18 cellular contexts compared by ENCODE assay signal in the genomic region with DNA sequence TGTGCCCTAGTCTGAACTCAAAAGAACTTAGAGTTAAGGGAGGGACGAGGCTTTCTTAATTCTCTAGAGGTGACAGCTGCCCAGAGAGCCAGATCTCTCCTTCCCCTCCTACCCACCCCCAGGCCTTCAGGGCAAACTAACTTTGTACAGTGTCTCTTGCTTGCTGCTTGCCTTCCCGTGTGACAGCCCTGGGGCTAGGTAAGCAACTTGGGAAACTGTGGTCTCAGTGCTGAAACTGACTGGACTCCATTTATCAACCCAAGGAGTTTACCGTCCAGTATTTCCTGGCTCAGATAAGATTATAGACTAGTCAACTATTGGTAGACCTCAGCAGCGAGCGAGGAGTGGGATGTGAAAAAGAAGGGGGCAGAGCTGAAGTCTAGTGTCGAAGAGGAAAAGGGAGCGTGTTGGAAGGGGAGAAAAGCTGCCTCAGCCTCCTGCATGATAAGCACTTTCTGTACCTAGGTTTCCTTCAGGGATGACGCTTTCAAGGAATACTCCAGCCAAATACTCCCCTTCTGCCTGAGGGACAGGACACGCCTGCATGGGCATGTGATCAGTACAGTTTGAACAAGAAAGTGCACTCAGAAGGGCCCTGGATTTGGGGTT. TPM values are rescaled to one million over a fixed set of nuclear protein-coding genes. Genes with fewer than 3 reads are reported as not detected.
A peak's percentile ranks its signal among the peaks of the same experiment; 100 is the strongest.
DNase-seq lines count a peak whose midpoint lies in the region; ATAC-seq and TF ChIP-seq lines count a peak whose summit lies in the region.
"Had no signal": no experiment of that assay in that cellular context is flagged by ENCODE, and none has a peak within 500 bp of the region (broad histone marks: within the 10 kb centered on the region; RNA-seq: fewer than 3 reads in every experiment).

No MANE protein-coding gene starts in this region.

- H3K27ac ChIP-seq in ectodermal cell (ENCODE audit: insufficient read depth, low read depth, low read length, poor library complexity, severe bottlenecking): peak overlapping the region; percentile 40
- no peak overlapping the region for H3K27ac ChIP-seq in upper lobe of right lung
- H3K27ac ChIP-seq in colonic mucosa: no peak overlapping the region
- H3K27ac ChIP-seq: KMS-11, SJSA1 had no signal

- intact Hi-C loops in upper lobe of right lung (cut with DNase I): loop anchor here (10.0 kb wide), 1 partner anchor 85 kb away; no protein-coding TSS in a partner anchor
- intact Hi-C loops in colonic mucosa (cut with DNase I): loop anchor here (5.0 to 10.0 kb wide), 2 partner anchors 82 to 225 kb away; no protein-coding TSS in a partner anchor

- CTCF ChIA-PET in activated naive CD4-positive, alpha-beta T cell treated with anti-CD3 and anti-CD28 coated beads, Interleukin-2, amount 10 ng/mL, durations not matched to agents 7 days and 5 days (lab: Charles Lee): interaction anchor here (0.6 to 1.8 kb wide), 5 partner anchors 23 to 46 kb away, joined by 3 to 4 read pairs (median 3); no protein-coding TSS in a partner anchor

- no peaks in the 10 kb centered on the region for H3K9me3 Mint-ChIP-seq in activated naive CD4-positive, alpha-beta T cell treated with anti-CD3 and anti-CD28 coated beads, Interleukin-2, amount 10 ng/mL, durations not matched to agents 7 days and 5 days
- H3K9me3 Mint-ChIP-seq in nephron: no peaks in the 10 kb centered on the region
- H3K9me3 Mint-ChIP-seq: activated B cell treated with CpG ODN at 0.5 μM for 24 hours; activated naive CD8-positive, alpha-beta T cell treated with anti-CD3 and anti-CD28 coated beads, Interleukin-2, amount 10 ng/mL, durations not matched to agents 7 days and 5 days; immature natural killer cell had no signal

- WGBS in ectodermal cell, 2 experiments: 83 to 85% methylated on average over 9 of the region's 9 CpGs

- DNase-seq in activated naive CD4-positive, alpha-beta T cell treated with anti-CD3 and anti-CD28 coated beads, Interleukin-2, amount 10 ng/mL, durations not matched to agents 7 days and 5 days: no peak
- DNase-seq in activated naive CD4-positive, alpha-beta T cell treated with Interleukin-2 at 50 U/mL for 16 hours: no peak
- DNase-seq in upper lobe of right lung: no peak
- no peak for DNase-seq in H4 (ENCODE audit: low spot score)
- DNase-seq in colonic mucosa: no peak
- DNase-seq in C1 segment of cervical spinal cord (lab: John Stamatoyannopoulos, UW): no peak
- DNase-seq: activated B cell treated with CpG ODN at 0.5 μM for 24 hours; activated CD8-positive, alpha-beta memory T cell treated with anti-CD3 and anti-CD28 coated beads, Interleukin-2, amount 50 U/mL, for 48 hours; activated naive CD8-positive, alpha-beta T cell treated with anti-CD3 and anti-CD28 coated beads, Interleukin-2, amount 10 ng/mL, durations not matched to agents 7 days and 5 days; foreskin melanocyte; immature natural killer cell; NCI-H2029 treated with DMSO at 0.1 percent for 48 hours; NCI-H748 treated with DMSO at 0.1 percent for 48 hours had no signal

- no peaks in the 10 kb centered on the region for H3K27me3 Mint-ChIP-seq in activated naive CD4-positive, alpha-beta T cell treated with anti-CD3 and anti-CD28 coated beads, Interleukin-2, amount 10 ng/mL, durations not matched to agents 7 days and 5 days
- H3K27me3 Mint-ChIP-seq in nephron (ENCODE audit: low read depth): no peaks in the 10 kb centered on the region
- H3K27me3 Mint-ChIP-seq: activated B cell treated with CpG ODN at 0.5 μM for 24 hours; activated naive CD8-positive, alpha-beta T cell treated with anti-CD3 and anti-CD28 coated beads, Interleukin-2, amount 10 ng/mL, durations not matched to agents 7 days and 5 days had no signal

- ATAC-seq in upper lobe of right lung: peak; percentile 40

- no peak overlapping the region for H3K4me3 Mint-ChIP-seq in activated naive CD4-positive, alpha-beta T cell treated with anti-CD3 and anti-CD28 coated beads, Interleukin-2, amount 10 ng/mL, durations not matched to agents 7 days and 5 days
- peak overlapping the region in 1 of 3 experiments; percentile 3 for H3K4me3 Mint-ChIP-seq in nephron
- H3K4me3 Mint-ChIP-seq: activated B cell treated with CpG ODN at 0.5 μM for 24 hours; activated naive CD8-positive, alpha-beta T cell treated with anti-CD3 and anti-CD28 coated beads, Interleukin-2, amount 10 ng/mL, durations not matched to agents 7 days and 5 days; immature natural killer cell had no signal

- H3K4me3 ChIP-seq in ectodermal cell (ENCODE audit: insufficient read depth, low read depth, low read length): no peak overlapping the region
- H3K4me3 ChIP-seq in upper lobe of right lung: no peak overlapping the region
- H3K4me3 ChIP-seq in colonic mucosa: no peak overlapping the region
- H3K4me3 ChIP-seq: coronary artery, SJSA1 had no signal

- H3K27me3 ChIP-seq in ectodermal cell (ENCODE audit: control insufficient read depth, insufficient read depth, low read length, poor library complexity, severe bottlenecking) (no peaks in the 10 kb centered on the region), upper lobe of right lung (no peaks in the 10 kb centered on the region), colonic mucosa (no peaks in the 10 kb centered on the region)
- H3K27me3 ChIP-seq: SJSA1 had no signal

- H3K9ac ChIP-seq in colonic mucosa (ENCODE audit: low read depth in 2 of 2, low read length in 2 of 2): peak overlapping the region in 1 of 2 donors; percentile 59
- H3K9ac ChIP-seq: KMS-11 had no signal

- H3K36me3 ChIP-seq in ectodermal cell (ENCODE audit: control insufficient read depth, insufficient read depth, low read length) (no peaks in the 10 kb centered on the region), upper lobe of right lung (no peaks in the 10 kb centered on the region), colonic mucosa (no peaks in the 10 kb centered on the region)
- H3K36me3 ChIP-seq: SJSA1 had no signal

- H3K36me3 Mint-ChIP-seq in activated naive CD4-positive, alpha-beta T cell treated with anti-CD3 and anti-CD28 coated beads, Interleukin-2, amount 10 ng/mL, durations not matched to agents 7 days and 5 days: peaks cover 11% of the 10 kb centered on the region
- H3K36me3 Mint-ChIP-seq in nephron (ENCODE audit: low read depth): peaks cover 16% of the 10 kb centered on the region

- H3K4me1 Mint-ChIP-seq in activated naive CD4-positive, alpha-beta T cell treated with anti-CD3 and anti-CD28 coated beads, Interleukin-2, amount 10 ng/mL, durations not matched to agents 7 days and 5 days: peaks cover 3% of the 10 kb centered on the region
- H3K4me1 Mint-ChIP-seq in nephron: peaks cover 58% of the 10 kb centered on the region
- H3K4me1 Mint-ChIP-seq: activated naive CD8-positive, alpha-beta T cell treated with anti-CD3 and anti-CD28 coated beads, Interleukin-2, amount 10 ng/mL, durations not matched to agents 7 days and 5 days; immature natural killer cell had no signal

- peak overlapping the region; percentile 68 for H3K27ac Mint-ChIP-seq in activated naive CD4-positive, alpha-beta T cell treated with anti-CD3 and anti-CD28 coated beads, Interleukin-2, amount 10 ng/mL, durations not matched to agents 7 days and 5 days
- H3K27ac Mint-ChIP-seq in nephron: peak overlapping the region; percentile 89 to 94 (median 89)
- H3K27ac Mint-ChIP-seq: activated B cell treated with CpG ODN at 0.5 μM for 24 hours; activated naive CD8-positive, alpha-beta T cell treated with anti-CD3 and anti-CD28 coated beads, Interleukin-2, amount 10 ng/mL, durations not matched to agents 7 days and 5 days had no signal

- H3K4me1 ChIP-seq in ectodermal cell (ENCODE audit: control insufficient read depth, insufficient read depth, low read length) (peaks cover 23% of the 10 kb centered on the region), upper lobe of right lung (no peaks in the 10 kb centered on the region), colonic mucosa (peaks cover 5% of the 10 kb centered on the region)

- no peak for TF ChIP-seq CTCF in nephron (IDR thresholded peaks at IDR 0.05; ENCODE audit: unreplicated experiment in 3 of 3)
- TF ChIP-seq CTCF in upper lobe of right lung (IDR thresholded peaks at IDR 0.05): no peak
- no peak for TF ChIP-seq CTCF in colonic mucosa (IDR thresholded peaks at IDR 0.05)

- H3K9me3 ChIP-seq in ectodermal cell (ENCODE audit: control insufficient read depth, low read length) (no peaks in the 10 kb centered on the region), upper lobe of right lung (no peaks in the 10 kb centered on the region), colonic mucosa (no peaks in the 10 kb centered on the region)
- H3K9me3 ChIP-seq: SJSA1 had no signal

RNA-seq across cellular contexts. Expression of a gene that starts 43.3 kb away (rescaled TPM):
- polyA plus RNA-seq in ectodermal cell (2013, experiment 1 of 4): 67.9 TPM
- 75.9 TPM for polyA plus RNA-seq in ectodermal cell (2013, experiment 2 of 4)
- 46.9 TPM for polyA plus RNA-seq in ectodermal cell (2013, experiment 3 of 4)
- 48.0 TPM for polyA plus RNA-seq in ectodermal cell (2013, experiment 4 of 4)
- total RNA-seq in upper lobe of right lung: 10.9 TPM
- 46.7 and 53.8 TPM in 2 replicates for total RNA-seq in H4 (2014; rRNA removed; shearing (Covaris generic))
- total RNA-seq in colonic mucosa: 10 to 100 TPM; 27.8 to 37.9 TPM
